ENCODE assay signal across 11 cellular contexts in the genomic region with DNA sequence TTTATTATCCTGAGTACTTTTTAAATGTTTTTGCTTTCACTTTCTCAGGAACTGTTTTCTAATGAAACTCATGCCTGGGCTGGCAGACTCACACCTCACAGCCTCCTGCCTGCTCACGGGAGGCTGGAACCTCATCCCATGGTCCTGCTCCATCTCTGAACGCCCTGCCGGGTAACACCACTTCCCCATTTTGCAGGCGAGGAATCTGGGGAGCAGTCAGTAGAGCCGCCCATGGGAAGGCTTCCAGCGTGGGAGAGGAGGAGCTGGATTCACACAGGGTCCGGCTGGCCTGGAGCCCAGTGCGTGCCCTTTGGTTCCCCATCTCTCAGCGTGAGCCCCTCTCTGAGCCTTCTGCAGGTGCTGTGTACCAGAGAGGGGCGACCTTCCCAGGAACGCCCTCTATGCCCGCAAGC. TPM values are rescaled to one million over a fixed set of nuclear protein-coding genes. Genes with fewer than 3 reads are reported as not detected.
DNase-seq lines count a peak whose midpoint lies in the region; ATAC-seq and TF ChIP-seq lines count a peak whose summit lies in the region.
"Had no signal": no experiment of that assay in that cellular context is flagged by ENCODE, and none has a peak within 500 bp of the region (broad histone marks: within the 10 kb centered on the region; RNA-seq: fewer than 3 reads in every experiment).

No MANE protein-coding gene starts in this region.

- H3K4me3 ChIP-seq in fibroblast of lung (replicated peaks in 1 of 4; ENCODE audit: control extremely low read depth in 1 of 4, insufficient read depth in 1 of 4, low read depth in 3 of 4, low read length in 4 of 4) (peak overlapping the region; percentile 23 to 52 (median 37)), ovary (peak overlapping the region; percentile 30)

- TF ChIP-seq CTCF in fibroblast of lung (conservative IDR thresholded peaks at IDR 0.05 in 1 of 2, IDR thresholded peaks at IDR 0.05 in 1 of 2; ENCODE audit: low read depth in 1 of 2, low read length in 2 of 2) = no peak
- TF ChIP-seq CTCF in ovary (IDR thresholded peaks at IDR 0.05) = no peak

- no peaks in the 10 kb centered on the region for H3K27me3 ChIP-seq in fibroblast of lung (ENCODE audit: control insufficient read depth, insufficient read depth, low read length)
- H3K27me3 ChIP-seq in ovary = no peaks in the 10 kb centered on the region
- H3K27me3 ChIP-seq: Peyer's patch had no signal

- peak overlapping the region; percentile 16 for H3K9ac ChIP-seq in fibroblast of lung (ENCODE audit: insufficient read depth, low read length)

- peak; percentile 20 for DNase-seq in AG08395 (ENCODE audit: low spot score)
- DNase-seq in Kasumi-1 (lab: John Stamatoyannopoulos, UW) = peak; percentile 32 to 49
- DNase-seq in fibroblast of lung (ENCODE audit: low read depth in 2 of 2) = peak in 1 of 2 donors; percentile 11
- DNase-seq in ovary = peak; percentile 46 to 79 (median 73)
- no peak for DNase-seq in SW 1271 (lab: John Stamatoyannopoulos, UW)
- no peak for DNase-seq in DMS153 treated with DMSO at 0.1 percent for 48 hours (lab: John Stamatoyannopoulos, UW; ENCODE audit: unreplicated experiment)
- no peak for DNase-seq in stimulated activated CD4-positive, alpha-beta T cell treated with anti-CD3 and anti-CD28 coated beads, Interleukin-2, amount 100 ng/mL, for 24 hours
- DNase-seq: C1 segment of cervical spinal cord, NCI-H2081 treated with DMSO at 0.1 percent for 48 hours had no signal

- TF ChIP-seq POLR2A in ovary (IDR thresholded peaks at IDR 0.05) = no peak

- no peaks in the 10 kb centered on the region for H3K79me2 ChIP-seq in fibroblast of lung (ENCODE audit: control insufficient read depth, insufficient read depth, low read length)

- WGBS in ovary, 3 donors = 3 to 11% (median 7%) methylated on average over 12 of the region's 12 CpGs

- intact Hi-C loops in ovary (cut with DNase I) = no loop called here

- H3K9me3 ChIP-seq in fibroblast of lung (ENCODE audit: control insufficient read depth, insufficient read depth, low read depth, low read length) = no peaks in the 10 kb centered on the region
- H3K9me3 ChIP-seq in ovary = no peaks in the 10 kb centered on the region
- H3K9me3 ChIP-seq: Peyer's patch had no signal

- H3K4me2 ChIP-seq in fibroblast of lung (ENCODE audit: extremely low read depth, insufficient read depth, low read length) = peak overlapping the region; percentile 71

- no peak overlapping the region for H3K27ac ChIP-seq in fibroblast of lung (ENCODE audit: insufficient read depth, low read length)
- H3K27ac ChIP-seq in ovary = peak overlapping the region; percentile 53 to 84

- no peak for TF ChIP-seq EP300 in ovary (IDR thresholded peaks at IDR 0.05)

- H2AFZ ChIP-seq in fibroblast of lung (ENCODE audit: low read length) = peak overlapping the region; percentile 83

- ATAC-seq in GM21786 (IDR thresholded peaks at IDR 0.05; ENCODE audit: unreplicated experiment) = no peak

- H4K20me1 ChIP-seq in fibroblast of lung (ENCODE audit: control insufficient read depth, extremely low read depth, insufficient read depth, low read length) = no peaks in the 10 kb centered on the region

- H3K4me1 ChIP-seq in fibroblast of lung (ENCODE audit: control insufficient read depth, extremely low read depth, insufficient read depth, low read length) (no peaks in the 10 kb centered on the region), ovary (ENCODE audit: insufficient read depth) (peaks cover 41% of the 10 kb centered on the region)

- no peaks in the 10 kb centered on the region for H3K36me3 ChIP-seq in fibroblast of lung (ENCODE audit: control insufficient read depth, insufficient read depth, low read length)
- H3K36me3 ChIP-seq in ovary = no peaks in the 10 kb centered on the region
- H3K36me3 ChIP-seq: Peyer's patch had no signal

RNA-seq across cellular contexts. Expression of a gene that starts 53.6 kb away (rescaled TPM):
- total RNA-seq in fibroblast of lung (0.17 and 0.51 TPM in 2 replicates), ovary (100 to 1,000 TPM in 4 of 7 donors, 10 to 100 TPM in 1, 1 to 10 TPM in 2; 5.5 to 202 (median 101) TPM)
- polyA plus RNA-seq in fibroblast of lung (not detected in 2 replicates), ovary (10 to 100 TPM; 11.1 to 20.1 TPM)
- not detected in 2 replicates for polyA plus RNA-seq in fibroblast of lung (2012)
- polyA minus RNA-seq in fibroblast of lung (ENCODE audit: low replicate concordance) = not detected in 2 replicates

Comparison
In these comparisons a context has a peak if more than half of its experiments do, and no peak if none do; other contexts are left out.
1. DNase-seq: peak in AG08395 (single experiment), Kasumi-1 (2 of 2) and ovary (5 of 5); none in SW 1271 (0 of 2), DMS153 treated with DMSO at 0.1 percent for 48 hours (single experiment) and stimulated activated CD4-positive, alpha-beta T cell treated with anti-CD3 and anti-CD28 coated beads, Interleukin-2, amount 100 ng/mL, for 24 hours (0 of 2).